ENCODE assay signal across 8 cellular contexts in the genomic region with DNA sequence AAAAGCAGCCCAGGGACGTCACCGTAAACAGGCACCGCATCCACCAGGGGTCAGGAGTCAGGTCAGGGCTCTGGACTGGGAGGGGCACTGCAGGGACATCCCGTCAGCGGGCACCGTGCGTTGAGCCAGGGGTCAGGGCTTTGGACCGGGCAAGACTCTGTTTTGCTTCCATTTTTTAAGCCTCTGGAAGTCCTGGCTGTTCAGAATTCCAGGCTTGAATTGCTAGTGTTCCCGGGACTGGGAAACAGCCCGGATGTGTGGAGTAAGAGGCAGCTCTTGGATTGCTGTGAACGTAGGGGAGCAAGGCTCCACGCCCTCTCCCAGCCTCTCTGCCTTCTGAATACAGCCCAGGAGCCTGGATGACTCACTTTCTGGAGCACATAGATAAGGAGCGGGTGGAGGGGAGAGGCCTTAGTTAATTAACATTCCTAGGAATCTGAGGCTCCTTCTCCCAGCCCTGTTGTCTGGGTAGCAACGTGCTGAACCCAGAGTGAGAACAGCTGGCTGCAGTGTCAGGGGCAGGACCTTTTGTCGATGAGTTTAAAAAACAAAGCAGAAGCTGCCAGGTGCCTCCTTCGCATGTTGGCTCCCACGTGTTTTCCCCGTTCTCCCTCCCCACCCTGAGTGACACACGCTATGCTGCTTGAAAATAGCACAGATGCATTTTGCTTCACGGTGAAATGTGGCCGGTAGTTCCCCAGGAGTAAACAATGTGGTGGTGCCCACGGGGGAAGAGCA. TPM values are rescaled to one million over a fixed set of nuclear protein-coding genes. Genes with fewer than 3 reads are reported as not detected.
DNase-seq lines count a peak whose midpoint lies in the region; ATAC-seq and TF ChIP-seq lines count a peak whose summit lies in the region.

No MANE protein-coding gene starts in this region.

- H3K4me1 Mint-ChIP-seq in effector memory CD8-positive, alpha-beta T cell (ENCODE audit: low read depth in 2 of 2) = peaks cover 9 to 19% of the 10 kb centered on the region in 2 donors

- DNase-seq in Daoy (ENCODE audit: low read depth) (peak; percentile 93), NCI-H2171 (lab: John Stamatoyannopoulos, UW) (peak; percentile 86), mammary epithelial cell (peak; percentile 89), iris pigment epithelial cell (ENCODE audit: low read depth) (peak; percentile 91)
- DNase-seq in effector memory CD8-positive, alpha-beta T cell = no peak

- H3K4me3 ChIP-seq in mammary epithelial cell (replicated peaks in 1 of 3; ENCODE audit: insufficient read depth in 1 of 3, low read depth in 2 of 3, low read length in 3 of 3) = peak overlapping the region; percentile 38 to 51 (median 42)
- H3K4me3 ChIP-seq in skeletal muscle satellite cell (ENCODE audit: low read length) = peak overlapping the region; percentile 63

- H3K27me3 Mint-ChIP-seq in effector memory CD8-positive, alpha-beta T cell = no peaks in the 10 kb centered on the region

- peaks cover 40% of the 10 kb centered on the region for H3K79me2 ChIP-seq in mammary epithelial cell (ENCODE audit: insufficient read depth, low read length)

- no peaks in the 10 kb centered on the region for H3K9me3 ChIP-seq in mammary epithelial cell (replicated peaks; ENCODE audit: insufficient read depth, low read length)
- H3K9me3 ChIP-seq in skeletal muscle satellite cell (replicated peaks; ENCODE audit: low read length) = no peaks in the 10 kb centered on the region

- H2AFZ ChIP-seq in mammary epithelial cell (ENCODE audit: low read depth, low read length) = peak overlapping the region; percentile 86

- H3K36me3 Mint-ChIP-seq in effector memory CD8-positive, alpha-beta T cell (ENCODE audit: insufficient read depth) = peaks cover 5% of the 10 kb centered on the region

- peak overlapping the region; percentile 99 for H3K4me2 ChIP-seq in mammary epithelial cell (ENCODE audit: insufficient read depth, low read depth, low read length)
- peak overlapping the region; percentile 92 for H3K4me2 ChIP-seq in skeletal muscle satellite cell (ENCODE audit: low read length)

- TF ChIP-seq CTCF in mammary epithelial cell (conservative IDR thresholded peaks at IDR 0.05 in 1 of 2, IDR thresholded peaks at IDR 0.05 in 1 of 2; ENCODE audit: extremely low read depth in 1 of 2, insufficient read depth in 1 of 2, low read depth in 1 of 2, low read length in 2 of 2) = peak in 1 of 2 donors; percentile 13

- H3K36me3 ChIP-seq in mammary epithelial cell (ENCODE audit: insufficient read depth, low read length) = no peaks in the 10 kb centered on the region
- no peaks in the 10 kb centered on the region for H3K36me3 ChIP-seq in skeletal muscle satellite cell (ENCODE audit: insufficient read depth, low read length)

- no TSS peak for BruUV-seq in mammary epithelial cell (replicated peaks; lab: Mats Ljungman, UMichigan)

- dilution Hi-C loops in mammary epithelial cell (cut with HindIII; ENCODE audit: low sequenced_read_pairs) = no loop called here

- H3K4me1 ChIP-seq in mammary epithelial cell (ENCODE audit: insufficient read depth, low read length) (peaks cover 18% of the 10 kb centered on the region), skeletal muscle satellite cell (ENCODE audit: control insufficient read depth, insufficient read depth, low read length) (peaks cover 17% of the 10 kb centered on the region)

- H3K9ac ChIP-seq in mammary epithelial cell (ENCODE audit: insufficient read depth, low read length) = peak overlapping the region; percentile 59
- peak overlapping the region; percentile 66 for H3K9ac ChIP-seq in skeletal muscle satellite cell (ENCODE audit: low read depth, low read length)

- in situ Hi-C loops in mammary epithelial cell (cut with MboI; ENCODE audit: low sequenced_read_pairs in 2 of 2) = no loop called here

- H3K9me3 Mint-ChIP-seq in effector memory CD8-positive, alpha-beta T cell = no peaks in the 10 kb centered on the region

- peak; percentile 63 for ATAC-seq in GM21825 (IDR thresholded peaks at IDR 0.05; ENCODE audit: unreplicated experiment)
- no peak for ATAC-seq in GM21737 (IDR thresholded peaks at IDR 0.05; ENCODE audit: unreplicated experiment)
- no peak for ATAC-seq in effector memory CD8-positive, alpha-beta T cell (replicated peaks)

- no peak overlapping the region for H3K27ac Mint-ChIP-seq in effector memory CD8-positive, alpha-beta T cell

- intact Hi-C loops in mammary epithelial cell (cut with micrococcal nuclease) = loop anchor here (1.0 kb wide), 1 partner anchor 21 kb away; a partner anchor contains a TSS

- H3K4me3 Mint-ChIP-seq in effector memory CD8-positive, alpha-beta T cell = no peak overlapping the region

- no peaks in the 10 kb centered on the region for H4K20me1 ChIP-seq in mammary epithelial cell (ENCODE audit: insufficient read depth, low read length)

- CTCF ChIA-PET in mammary epithelial cell (lab: Charles Lee; ENCODE audit: low non-redundant PET) = no interaction called here

- peak overlapping the region; percentile 67 for H3K27ac ChIP-seq in mammary epithelial cell (ENCODE audit: insufficient read depth, low read depth, low read length)

- WGBS in mammary epithelial cell (ENCODE audit: low coverage, missing lambda C conversion rate) = 3% methylated on average over 20 of the region's 22 CpGs

- no peaks in the 10 kb centered on the region for H3K27me3 ChIP-seq in mammary epithelial cell (ENCODE audit: insufficient read depth, low read length)
- H3K27me3 ChIP-seq in skeletal muscle satellite cell (ENCODE audit: control insufficient read depth, insufficient read depth, low read length) = no peaks in the 10 kb centered on the region

RNA-seq across cellular contexts. Expression of a gene that starts 21.9 kb away (rescaled TPM):
- total RNA-seq in Daoy (2014; rRNA removed; shearing (Covaris generic)) = 1.9 and 2.0 TPM in 2 replicates
- 10 to 100 TPM; 13.2 to 36.9 TPM for total RNA-seq in mammary epithelial cell
- 3.5 TPM for polyA plus RNA-seq in mammary epithelial cell
- 38.6 TPM for polyA minus RNA-seq in mammary epithelial cell
- total RNA-seq in skeletal muscle satellite cell (2012; rRNA removed) = 7.2 and 7.6 TPM in 2 replicates

Comparison
In these comparisons a context has a peak if more than half of its experiments do, and no peak if none do; other contexts are left out.
1. DNase-seq: peak in Daoy (single experiment), NCI-H2171 (single experiment), mammary epithelial cell (single experiment) and iris pigment epithelial cell (single experiment); none in effector memory CD8-positive, alpha-beta T cell (0 of 3).